Comparison of ENCODE assay signal across 21 cellular contexts in the genomic region with DNA sequence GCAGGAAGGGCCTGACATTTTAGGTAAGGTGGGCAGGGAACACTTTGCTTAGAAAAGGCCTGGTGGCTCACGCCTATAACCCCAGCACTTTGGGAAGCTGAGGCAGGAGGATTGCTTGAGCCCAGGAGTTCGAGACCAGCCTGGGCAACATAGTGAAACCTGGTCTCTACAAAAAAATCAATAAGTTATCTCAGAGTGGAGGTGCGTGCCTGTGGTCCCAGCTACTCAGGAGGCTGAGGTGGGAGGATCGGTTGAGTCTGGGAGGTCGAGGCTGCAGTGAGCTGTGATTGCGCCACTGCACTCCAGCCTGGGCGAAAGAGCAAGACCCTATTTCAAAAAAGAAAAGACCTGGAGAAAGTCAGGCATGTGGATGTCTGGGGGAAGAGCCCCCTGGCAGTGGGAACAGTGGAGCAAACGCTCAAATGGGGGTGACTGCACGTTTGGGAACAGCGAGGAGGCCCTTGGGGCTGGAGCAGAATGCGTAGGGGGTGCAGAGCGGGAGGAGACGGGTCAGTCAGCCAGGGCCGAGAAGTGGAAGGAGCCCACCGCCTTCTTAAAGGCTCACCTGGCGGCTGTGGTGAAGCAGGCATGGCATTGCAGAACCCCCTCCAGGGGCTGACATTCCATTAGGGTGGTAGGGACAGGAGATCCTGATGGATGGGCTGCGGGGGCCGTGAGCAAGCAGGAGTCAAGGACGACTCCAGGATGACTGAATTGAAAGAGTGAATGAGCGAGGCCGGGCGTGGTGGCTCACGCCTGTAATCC. TPM values are rescaled to one million over a fixed set of nuclear protein-coding genes. Genes with fewer than 3 reads are reported as not detected.
DNase-seq lines count a peak whose midpoint lies in the region; ATAC-seq and TF ChIP-seq lines count a peak whose summit lies in the region.
"Had no signal": no experiment of that assay in that cellular context is flagged by ENCODE, and none has a peak within 500 bp of the region (broad histone marks: within the 10 kb centered on the region; RNA-seq: fewer than 3 reads in every experiment).

No MANE protein-coding gene starts in this region.

- H3K27me3 Mint-ChIP-seq in chondrocyte (ENCODE audit: low read depth) = peaks cover 37% of the 10 kb centered on the region

- peaks cover 1% of the 10 kb centered on the region for H3K36me3 Mint-ChIP-seq in chondrocyte (ENCODE audit: low read depth)
- H3K36me3 Mint-ChIP-seq: CD8-positive, alpha-beta memory T cell had no signal

- TF ChIP-seq CTCF in left ventricle myocardium inferior (IDR thresholded peaks at IDR 0.05; ENCODE audit: borderline replicate concordance) = no peak
- no peak for TF ChIP-seq CTCF in chondrocyte (IDR thresholded peaks at IDR 0.05)
- no peak for TF ChIP-seq CTCF in lower lobe of right lung (IDR thresholded peaks at IDR 0.05)

- no peak overlapping the region for H3K4me3 Mint-ChIP-seq in chondrocyte (ENCODE audit: unreplicated experiment)
- H3K4me3 Mint-ChIP-seq: CD8-positive, alpha-beta memory T cell had no signal

- H3K4me1 ChIP-seq in left ventricle myocardium inferior (peaks cover 27% of the 10 kb centered on the region), lower lobe of right lung (peaks cover 17% of the 10 kb centered on the region)

- H3K9me3 Mint-ChIP-seq in chondrocyte (ENCODE audit: low read depth) = peaks cover 14% of the 10 kb centered on the region

- H3K27ac ChIP-seq in left ventricle myocardium inferior (replicated peaks) (no peak overlapping the region), lower lobe of right lung (no peak overlapping the region)
- H3K27ac ChIP-seq: BLaER1, RWPE1 had no signal

- peaks cover 54% of the 10 kb centered on the region for H3K27me3 ChIP-seq in left ventricle myocardium inferior (ENCODE audit: low read depth)
- H3K27me3 ChIP-seq in lower lobe of right lung (ENCODE audit: low read depth) = peaks cover 46% of the 10 kb centered on the region

- H3K27ac Mint-ChIP-seq in chondrocyte (ENCODE audit: unreplicated experiment) = no peak overlapping the region
- H3K27ac Mint-ChIP-seq: CD8-positive, alpha-beta memory T cell had no signal

- H3K36me3 ChIP-seq in left ventricle myocardium inferior = no peaks in the 10 kb centered on the region
- H3K36me3 ChIP-seq in lower lobe of right lung = no peaks in the 10 kb centered on the region
- H3K36me3 ChIP-seq: BLaER1 had no signal

- peaks cover 11% of the 10 kb centered on the region for H3K9me3 ChIP-seq in left ventricle myocardium inferior (replicated peaks)
- H3K9me3 ChIP-seq in lower lobe of right lung = peaks cover 9% of the 10 kb centered on the region

- ATAC-seq in Right ventricle myocardium inferior (no peak), HG02759 (IDR thresholded peaks at IDR 0.05; ENCODE audit: unreplicated experiment) (no peak), lower lobe of right lung (no peak)
- ATAC-seq in stimulated activated naive CD8-positive, alpha-beta T cell treated with anti-CD3 and anti-CD28 coated beads, Interleukin-15, Interleukin-2, amounts not matched to agents 100 U/mL and 50 U/mL, for 24 hours = no peak
- ATAC-seq: HCT116, PC-3 had no signal

- intact Hi-C loops in Right ventricle myocardium inferior (cut with DNase I) = loop anchor here (1.0 kb wide), 1 partner anchor 54 kb away; no protein-coding TSS in a partner anchor
- intact Hi-C loops in left ventricle myocardium inferior (cut with micrococcal nuclease) = no loop called here
- intact Hi-C loops in lower lobe of right lung (cut with DNase I) = no loop called here

- DNase-seq in Right ventricle myocardium inferior (ENCODE audit: missing footprints) = peak; percentile 21
- DNase-seq in left ventricle myocardium inferior = no peak
- DNase-seq in chondrocyte (ENCODE audit: low spot score) = peak; percentile 68
- DNase-seq in mesenteric fat pad (ENCODE audit: low spot score) = peak; percentile 81
- DNase-seq in stimulated activated naive CD8-positive, alpha-beta T cell treated with anti-CD3 and anti-CD28 coated beads, Interleukin-15, Interleukin-2, amounts not matched to agents 100 U/mL and 50 U/mL, for 24 hours = peak; percentile 2
- no peak for DNase-seq in GOT3 (lab: John Stamatoyannopoulos, UW)
- no peak for DNase-seq in lower lobe of right lung
- DNase-seq: DMS79, KG1, NCI-H1436, NCI-H2029, NCI-H2171 treated with DMSO at 0.1 percent for 48 hours, NCI-H446 treated with DMSO at 0.1 percent for 48 hours, NCI-H774, PC-3 had no signal

- peaks cover 8% of the 10 kb centered on the region for H3K4me1 Mint-ChIP-seq in chondrocyte (ENCODE audit: low read depth)

- no peak overlapping the region for H3K4me3 ChIP-seq in left ventricle myocardium inferior
- H3K4me3 ChIP-seq in lower lobe of right lung = no peak overlapping the region
- H3K4me3 ChIP-seq: BLaER1 had no signal

RNA-seq across cellular contexts. Expression of a gene that starts 6.2 kb away (rescaled TPM):
- total RNA-seq in Right ventricle myocardium inferior (6.4 TPM), left ventricle myocardium inferior (6.5 TPM), chondrocyte (0.28 to 0.60 TPM (median 0.60 TPM) in 3 replicates), mesenteric fat pad (3.2 TPM), lower lobe of right lung (4.4 TPM)
- total RNA-seq: M059J had no signal

RNA-seq across cellular contexts. Expression of a gene that starts 46.6 kb away (rescaled TPM):
- total RNA-seq in Right ventricle myocardium inferior = 27.5 TPM
- total RNA-seq in left ventricle myocardium inferior = 27.1 TPM
- total RNA-seq in chondrocyte = not detected in 3 replicates
- 1.1 TPM for total RNA-seq in mesenteric fat pad
- total RNA-seq in lower lobe of right lung = 4.6 TPM
- total RNA-seq: CD8-positive, alpha-beta memory T cell; M059J had no signal

Comparison
In these comparisons a context has a peak if more than half of its experiments do, and no peak if none do; other contexts are left out.
1. DNase-seq: peak in Right ventricle myocardium inferior (single experiment), chondrocyte (single experiment), mesenteric fat pad (single experiment) and stimulated activated naive CD8-positive, alpha-beta T cell treated with anti-CD3 and anti-CD28 coated beads, Interleukin-15, Interleukin-2, amounts not matched to agents 100 U/mL and 50 U/mL, for 24 hours (single experiment); none in left ventricle myocardium inferior (single experiment), GOT3 (single experiment) and lower lobe of right lung (single experiment).